ENCODE assay signal across 24 cellular contexts in genomic region chr1:7780976-7781375, GRCh38.
"Had no signal": no experiment of that assay in that cellular context is flagged by ENCODE, and none has a peak within 500 bp of the region (broad histone marks: within the 10 kb centered on the region; RNA-seq: fewer than 3 reads in every experiment).

No MANE protein-coding gene starts in this region.

- DNase-seq: activated CD4-positive, alpha-beta T cell treated with anti-CD3 and anti-CD28 coated beads, Interleukin-2, amount 10 ng/mL, durations not matched to agents 24 days and 14 days; activated CD8-positive, alpha-beta T cell treated with anti-CD3 and anti-CD28 coated beads for 36 hours; activated naive CD4-positive, alpha-beta T cell treated with Interleukin-2 at 50 U/mL for 16 hours; activated T-cell treated with anti-CD3 and anti-CD28 coated beads, Interleukin-2, amount 50 U/mL, for 24 hours; dermis blood vessel endothelial cell; effector memory CD8-positive, alpha-beta T cell; foreskin fibroblast; glutamatergic neuron; hippocampal formation; islet precursor cell; left colon; stimulated activated naive CD8-positive, alpha-beta T cell treated with anti-CD3 and anti-CD28 coated beads, Interleukin-15, Interleukin-2, amounts not matched to agents 100 U/mL and 50 U/mL, for 24 hours; T-helper 1 cell; T-helper 9 cell; transverse colon; uterus had no signal

- H3K9me3 Mint-ChIP-seq: activated CD4-positive, alpha-beta T cell treated with anti-CD3 and anti-CD28 coated beads, Interleukin-2, amount 10 ng/mL, durations not matched to agents 24 days and 14 days; activated CD8-positive, alpha-beta T cell treated with anti-CD3 and anti-CD28 coated beads for 36 hours; activated T-cell treated with anti-CD3 and anti-CD28 coated beads, Interleukin-2, amount 50 U/mL, for 24 hours; activated T-helper 2 cell treated with anti-CD3 and anti-CD28 coated beads, Interferon-gamma antibody, Interleukin-2, Interleukin-4, amounts not matched to agents 10 μg/mL and 5 μg/mL and 100 μg/mL, durations not matched to agents 14 hours and 24 hours and 36 hours; effector memory CD8-positive, alpha-beta T cell had no signal

- ATAC-seq: activated CD8-positive, alpha-beta T cell treated with anti-CD3 and anti-CD28 coated beads for 36 hours; effector memory CD8-positive, alpha-beta T cell; left colon; stimulated activated naive CD8-positive, alpha-beta T cell treated with anti-CD3 and anti-CD28 coated beads, Interleukin-15, Interleukin-2, amounts not matched to agents 100 U/mL and 50 U/mL, for 24 hours had no signal

- H3K27ac ChIP-seq: cardiac muscle cell, epithelial cell of prostate, right atrium auricular region, uterus had no signal

- H3K4me3 ChIP-seq: cardiac muscle cell, lung, right atrium auricular region, skin epidermis, transverse colon, uterus had no signal

- H3K4me3 Mint-ChIP-seq: activated CD8-positive, alpha-beta T cell treated with anti-CD3 and anti-CD28 coated beads for 36 hours; activated T-cell treated with anti-CD3 and anti-CD28 coated beads, Interleukin-2, amount 50 U/mL, for 24 hours; mesothelial cell of epicardium had no signal

- H3K27me3 Mint-ChIP-seq: activated CD8-positive, alpha-beta T cell treated with anti-CD3 and anti-CD28 coated beads for 36 hours; activated T-cell treated with anti-CD3 and anti-CD28 coated beads, Interleukin-2, amount 50 U/mL, for 24 hours; effector memory CD8-positive, alpha-beta T cell had no signal

- H3K27ac Mint-ChIP-seq: activated T-cell treated with anti-CD3 and anti-CD28 coated beads, Interleukin-2, amount 50 U/mL, for 24 hours; activated T-helper 2 cell treated with anti-CD3 and anti-CD28 coated beads, Interferon-gamma antibody, Interleukin-2, Interleukin-4, amounts not matched to agents 10 μg/mL and 5 μg/mL and 100 μg/mL, durations not matched to agents 14 hours and 24 hours and 36 hours; mesothelial cell of epicardium; progenitor cell of endocrine pancreas had no signal

- H3K27me3 ChIP-seq: cardiac muscle cell, right atrium auricular region, transverse colon, uterus had no signal

- H3K9me3 ChIP-seq: right atrium auricular region, transverse colon, uterus had no signal

- H3K36me3 ChIP-seq: uterus had no signal
